ENCODE assay signal across 1 cellular context in genomic region chr16:67966549-67967182, GRCh38.
TF ChIP-seq lines count a peak whose summit lies in the region.

No MANE protein-coding gene starts in this region.

TF ChIP-seq in HepG2, 621 proteins besides CTCF, POLR2A, EP300 and RAD21 (continued from another document and continues in another):
- no peak for TF ChIP-seq BCLAF1 (IDR thresholded peaks at IDR 0.05)
- TF ChIP-seq ZNF746 (CRISPR knock-in tag; IDR thresholded peaks at IDR 0.05), result no peak
- no peak for TF ChIP-seq TBX3 (IDR thresholded peaks at IDR 0.05; ENCODE audit: borderline replicate concordance)
- TF ChIP-seq ZNF816 (CRISPR knock-in tag; IDR thresholded peaks at IDR 0.05; ENCODE audit: borderline replicate concordance), result no peak
- peak; percentile 72 for TF ChIP-seq ZFP91 (CRISPR knock-in tag; IDR thresholded peaks at IDR 0.05; ENCODE audit: borderline replicate concordance)
- TF ChIP-seq ZNF674 (CRISPR knock-in tag; IDR thresholded peaks at IDR 0.05; ENCODE audit: low read depth), result no peak
- no peak for TF ChIP-seq SRF (IDR thresholded peaks at IDR 0.05; ENCODE audit: low read depth, low read length)
- no peak for TF ChIP-seq RARG (CRISPR knock-in tag; IDR thresholded peaks at IDR 0.05; ENCODE audit: low read depth)
- no peak for TF ChIP-seq CEBPG (CRISPR knock-in tag; IDR thresholded peaks at IDR 0.05)
- TF ChIP-seq PATZ1 (CRISPR knock-in tag; IDR thresholded peaks at IDR 0.05), result peak; percentile 28
- no peak for TF ChIP-seq ZNF530 (CRISPR knock-in tag; IDR thresholded peaks at IDR 0.05; ENCODE audit: low read depth)
- TF ChIP-seq ZNF740 (CRISPR knock-in tag; IDR thresholded peaks at IDR 0.05), result no peak
- TF ChIP-seq SAFB2 (CRISPR knock-in tag; IDR thresholded peaks at IDR 0.05; ENCODE audit: borderline replicate concordance, low read depth), result 0 out of 2 replicates have a peak, but pooled peaks have one; percentile 76
- TF ChIP-seq THAP9 (CRISPR knock-in tag; IDR thresholded peaks at IDR 0.05; ENCODE audit: borderline replicate concordance), result peak; percentile 35; the same call in 1 of the 2 replicates
- TF ChIP-seq MTF2 (CRISPR knock-in tag; IDR thresholded peaks at IDR 0.05; ENCODE audit: borderline replicate concordance), result no peak
- no peak for TF ChIP-seq PHF5A (CRISPR knock-in tag; IDR thresholded peaks at IDR 0.05; ENCODE audit: low read depth, unreplicated experiment)
- no peak for TF ChIP-seq HMGA1 (CRISPR knock-in tag; conservative IDR thresholded peaks at IDR 0.05)
- TF ChIP-seq ZFP1 (CRISPR knock-in tag; IDR thresholded peaks at IDR 0.05), result no peak
- no peak for TF ChIP-seq ADNP (CRISPR knock-in tag; IDR thresholded peaks at IDR 0.05)
- TF ChIP-seq ZBTB3 (CRISPR knock-in tag; IDR thresholded peaks at IDR 0.05; ENCODE audit: borderline replicate concordance, low read depth), result no peak
- TF ChIP-seq BHLHE40 (IDR thresholded peaks at IDR 0.05; ENCODE audit: low read length), result no peak
- no peak; the same call in 1 of the 2 replicates for TF ChIP-seq ETV5 (CRISPR knock-in tag; IDR thresholded peaks at IDR 0.05; ENCODE audit: borderline replicate concordance)
- TF ChIP-seq, protein P1, sequence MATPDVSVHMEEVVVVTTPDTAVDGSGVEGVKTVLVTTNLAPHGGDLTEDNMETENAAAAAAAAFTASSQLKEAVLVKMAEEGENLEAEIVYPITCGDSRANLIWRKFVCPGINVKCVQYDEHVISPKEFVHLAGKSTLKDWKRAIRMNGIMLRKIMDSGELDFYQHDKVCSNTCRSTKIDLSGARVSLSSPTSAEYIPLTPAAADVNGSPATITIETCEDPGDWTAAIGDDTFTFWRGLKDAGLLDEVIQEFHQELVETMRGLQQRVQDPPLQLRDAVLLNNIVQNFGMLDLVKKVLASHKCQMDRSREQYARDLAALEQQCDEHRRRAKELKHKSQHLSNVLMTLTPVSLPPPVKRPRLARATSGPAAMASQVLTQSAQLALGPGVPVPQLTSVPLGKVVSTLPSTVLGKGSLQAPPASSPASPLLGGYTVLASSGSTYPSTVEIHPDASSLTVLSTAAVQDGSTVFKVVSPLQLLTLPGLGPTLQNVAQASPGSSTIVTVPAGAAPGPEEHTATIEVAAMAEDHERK (CRISPR knock-in tag; IDR thresholded peaks at IDR 0.05; ENCODE audit: low read depth), result no peak
- no peak for TF ChIP-seq ZBTB46 (CRISPR knock-in tag; IDR thresholded peaks at IDR 0.05; ENCODE audit: borderline replicate concordance)
- TF ChIP-seq FOXP1 (IDR thresholded peaks at IDR 0.05), result no peak
- no peak for TF ChIP-seq FOXP1 (CRISPR knock-in tag; IDR thresholded peaks at IDR 0.05)
- no peak for TF ChIP-seq SIX1 (CRISPR knock-in tag; IDR thresholded peaks at IDR 0.05; ENCODE audit: borderline replicate concordance)
- no peak for TF ChIP-seq AFF4 (CRISPR knock-in tag; IDR thresholded peaks at IDR 0.05)
- TF ChIP-seq ETV6 (CRISPR knock-in tag; conservative IDR thresholded peaks at IDR 0.05), result no peak; the same call in 1 of the 2 replicates
- no peak; the same call in 1 of the 2 replicates for TF ChIP-seq ZNF225 (CRISPR knock-in tag; IDR thresholded peaks at IDR 0.05)
- TF ChIP-seq DMTF1 (CRISPR knock-in tag; IDR thresholded peaks at IDR 0.05), result no peak
- no peak for TF ChIP-seq MED13 (CRISPR knock-in tag; IDR thresholded peaks at IDR 0.05)
- TF ChIP-seq MIER3 (CRISPR knock-in tag; IDR thresholded peaks at IDR 0.05; ENCODE audit: borderline replicate concordance), result no peak
- no peak for TF ChIP-seq ZNF253 (CRISPR knock-in tag; IDR thresholded peaks at IDR 0.05; ENCODE audit: borderline replicate concordance)
- peak; percentile 48; the same call in 1 of the 2 replicates for TF ChIP-seq MEIS1 (CRISPR knock-in tag; IDR thresholded peaks at IDR 0.05; ENCODE audit: borderline replicate concordance)
- no peak for TF ChIP-seq FOXA3 (CRISPR knock-in tag; IDR thresholded peaks at IDR 0.05)
- TF ChIP-seq GATAD2A (CRISPR knock-in tag; IDR thresholded peaks at IDR 0.05), result peak; percentile 37; the same call in 1 of the 2 replicates
- TF ChIP-seq, protein P2, sequence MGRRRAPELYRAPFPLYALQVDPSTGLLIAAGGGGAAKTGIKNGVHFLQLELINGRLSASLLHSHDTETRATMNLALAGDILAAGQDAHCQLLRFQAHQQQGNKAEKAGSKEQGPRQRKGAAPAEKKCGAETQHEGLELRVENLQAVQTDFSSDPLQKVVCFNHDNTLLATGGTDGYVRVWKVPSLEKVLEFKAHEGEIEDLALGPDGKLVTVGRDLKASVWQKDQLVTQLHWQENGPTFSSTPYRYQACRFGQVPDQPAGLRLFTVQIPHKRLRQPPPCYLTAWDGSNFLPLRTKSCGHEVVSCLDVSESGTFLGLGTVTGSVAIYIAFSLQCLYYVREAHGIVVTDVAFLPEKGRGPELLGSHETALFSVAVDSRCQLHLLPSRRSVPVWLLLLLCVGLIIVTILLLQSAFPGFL (CRISPR knock-in tag; IDR thresholded peaks at IDR 0.05), result no peak
